ENCODE assay signal across 8 cellular contexts in the genomic region with DNA sequence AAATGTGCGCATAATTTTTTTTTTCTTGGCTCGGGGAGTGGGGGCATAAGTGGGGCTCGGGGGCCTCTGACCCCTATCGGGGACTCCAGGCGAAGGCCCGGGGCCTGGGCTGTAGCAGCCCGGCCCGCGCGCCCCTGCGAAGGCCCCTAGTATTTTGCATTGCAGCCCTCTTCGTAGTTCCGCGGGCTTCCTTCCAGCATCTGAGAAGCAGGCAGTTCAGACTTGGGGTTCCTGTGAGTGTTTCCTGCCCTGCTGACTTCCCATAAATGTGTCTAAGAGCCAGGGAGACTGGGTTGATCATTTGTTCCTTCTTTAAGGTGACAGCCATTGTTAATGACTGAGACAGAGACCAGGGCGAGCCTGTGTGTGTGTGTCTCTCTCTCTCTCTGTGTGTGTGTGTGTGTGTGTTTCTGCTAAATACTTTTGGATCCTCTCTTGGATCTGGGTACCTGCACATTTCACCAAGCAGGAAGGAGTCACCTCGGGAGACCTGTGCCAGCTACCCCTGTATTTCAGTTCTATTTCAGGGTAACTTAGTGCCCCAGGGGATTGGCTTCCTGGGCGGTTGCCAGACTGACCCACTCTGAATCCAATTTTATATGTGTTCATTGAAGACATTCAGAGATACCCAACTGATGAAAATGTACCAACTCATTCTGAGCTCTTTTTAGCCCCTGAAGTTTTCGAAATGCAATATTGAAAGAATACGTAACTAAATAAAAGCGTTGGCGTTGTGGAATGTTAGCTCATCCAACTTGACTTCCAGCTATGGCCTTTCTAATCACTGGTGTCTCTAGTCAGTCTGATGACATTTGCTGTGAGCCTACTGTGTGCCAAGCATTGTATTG. TPM values are rescaled to one million over a fixed set of nuclear protein-coding genes. Genes with fewer than 3 reads are reported as not detected.
DNase-seq lines count a peak whose midpoint lies in the region; ATAC-seq, FAIRE-seq and TF ChIP-seq lines count a peak whose summit lies in the region.

No MANE protein-coding gene starts in this region.

- in situ Hi-C loops in HepG2 (cut with HindIII; ENCODE audit: extremely low pct_ligation_motif_present, low pct_unique_long_range_greater_than_20kb), result no loop called here

- H3K4me2 ChIP-seq in HepG2 (ENCODE audit: low read depth, low read length), result peak overlapping the region; percentile 91

- H3K27ac Mint-ChIP-seq in WTC11, result peak overlapping the region; percentile 90
- H3K27ac Mint-ChIP-seq in dendritic cell treated with granulocyte-macrophage colony-stimulating factor and Interleukin-4, amounts not matched to agents 40 ng/mL and 50 ng/mL, for 4 days, result peak overlapping the region; percentile 87

- peaks cover 44% of the 10 kb centered on the region for H3K9me3 Mint-ChIP-seq in WTC11
- H3K9me3 Mint-ChIP-seq in dendritic cell treated with granulocyte-macrophage colony-stimulating factor and Interleukin-4, amounts not matched to agents 40 ng/mL and 50 ng/mL, for 4 days, result peaks cover 10% of the 10 kb centered on the region

- H3K36me3 Mint-ChIP-seq in WTC11, result peaks cover 15% of the 10 kb centered on the region
- H3K36me3 Mint-ChIP-seq in dendritic cell treated with granulocyte-macrophage colony-stimulating factor and Interleukin-4, amounts not matched to agents 40 ng/mL and 50 ng/mL, for 4 days (ENCODE audit: low read depth), result peaks cover 9% of the 10 kb centered on the region

- H3K79me2 ChIP-seq in HepG2 (ENCODE audit: insufficient read depth, low read length), result peaks cover 9% of the 10 kb centered on the region

- no peaks in the 10 kb centered on the region for H3K36me3 ChIP-seq in HepG2 (replicated peaks in 1 of 2; ENCODE audit: control insufficient read depth in 1 of 2, insufficient read depth in 2 of 2, low read length in 2 of 2)

- H3K4me3 ChIP-seq in HepG2 (replicated peaks in 1 of 3; ENCODE audit: insufficient read depth in 1 of 3, low read depth in 2 of 3, low read length in 3 of 3), result peak overlapping the region; percentile 81 to 90 (median 81)

- peaks cover 4% of the 10 kb centered on the region; the same call in 1 of the 2 replicates for H3K9me3 ChIP-seq in HepG2 (ENCODE audit: low read length)

- H3K4me1 ChIP-seq in HepG2 (ENCODE audit: insufficient read depth, low read length), result peaks cover 55% of the 10 kb centered on the region

- peak overlapping the region; percentile 74 for H3K27ac ChIP-seq in HepG2 (ENCODE audit: extremely low read length, insufficient read depth, low read length)

- no peaks in the 10 kb centered on the region for H3K27me3 ChIP-seq in HepG2 (ENCODE audit: control insufficient read depth in 1 of 2, insufficient read depth in 2 of 2, low read length in 2 of 2)

- TF ChIP-seq RAD21 in HepG2 (CRISPR knock-in tag; IDR thresholded peaks at IDR 0.05), result no peak

- H4K20me1 ChIP-seq in HepG2 (ENCODE audit: insufficient read depth, low read length), result no peaks in the 10 kb centered on the region

- POLR2A ChIA-PET in WTC11 (lab: Charles Lee) (interaction anchor here (0.6 kb wide), 1 partner anchor 1086 kb away, joined by 6 read pairs; no protein-coding TSS in a partner anchor), HepG2 (lab: Yijun Ruan, JAX) (no interaction called here)

- TF ChIP-seq CTCF in WTC11 (IDR thresholded peaks at IDR 0.05), result no peak
- TF ChIP-seq CTCF in HepG2 (CRISPR knock-in tag; IDR thresholded peaks at IDR 0.05), result no peak

- peak; percentile 69 for ATAC-seq in GM21526 (IDR thresholded peaks at IDR 0.05; ENCODE audit: low FRiP score, unreplicated experiment)
- peak; percentile 47 for ATAC-seq in WTC11
- ATAC-seq in HepG2, result peak; percentile 53

- no peaks in the 10 kb centered on the region for H3K27me3 Mint-ChIP-seq in WTC11 (ENCODE audit: low read depth)
- H3K27me3 Mint-ChIP-seq in dendritic cell treated with granulocyte-macrophage colony-stimulating factor and Interleukin-4, amounts not matched to agents 40 ng/mL and 50 ng/mL, for 4 days, result no peaks in the 10 kb centered on the region

- TF ChIP-seq POLR2A in HepG2 (IDR thresholded peaks at IDR 0.05; ENCODE audit: insufficient read depth in 1 of 2, low read depth in 2 of 2, low read length in 2 of 2), result no peak

- BruUV-seq in HepG2 (replicated peaks; lab: Mats Ljungman, UMichigan), result no TSS peak

- no peak overlapping the region for H2AFZ ChIP-seq in HepG2 (ENCODE audit: low read length)

- DNase-seq in GM04504 (ENCODE audit: low read depth), result peak; percentile 36
- DNase-seq in HTR-8/SVneo (ENCODE audit: insufficient read length, low spot score), result no peak
- DNase-seq in WTC11 (ENCODE audit: low spot score), result peak; percentile 42
- DNase-seq in HepG2 (ENCODE audit: low spot score), result peak; percentile 6
- DNase-seq in stimulated activated CD4-positive, alpha-beta T cell treated with anti-CD3 and anti-CD28 coated beads, Interleukin-4, amount 100 ng/mL, for 24 hours, result peak; percentile 18
- DNase-seq in NCI-H345 (lab: John Stamatoyannopoulos, UW), result no peak

- 24% methylated on average over 18 of the region's 21 CpGs for WGBS in HepG2 (ENCODE audit: low lambda C conversion rate)

- peaks cover 35% of the 10 kb centered on the region for H3K4me1 Mint-ChIP-seq in WTC11
- peaks cover 20% of the 10 kb centered on the region for H3K4me1 Mint-ChIP-seq in dendritic cell treated with granulocyte-macrophage colony-stimulating factor and Interleukin-4, amounts not matched to agents 40 ng/mL and 50 ng/mL, for 4 days (ENCODE audit: low read depth)

- CTCF ChIA-PET in WTC11 (lab: Charles Lee), result interaction anchor here (0.8 kb wide), 1 partner anchor 10 kb away, joined by 3 read pairs; no protein-coding TSS in a partner anchor
- CTCF ChIA-PET in HepG2 (lab: Yijun Ruan, JAX; ENCODE audit: low intra/inter-chr PET ratio, low total read pairs), result no interaction called here

- H3K9ac ChIP-seq in HepG2 (ENCODE audit: insufficient read depth, low read depth, low read length), result peak overlapping the region; percentile 91

- intact Hi-C loops in dendritic cell treated with granulocyte-macrophage colony-stimulating factor and Interleukin-4, amounts not matched to agents 40 ng/mL and 50 ng/mL, for 4 days (cut with micrococcal nuclease), result no loop called here
- intact Hi-C loops in HepG2 (cut with micrococcal nuclease; ENCODE audit: unreplicated experiment), result loop anchor here (5.0 kb wide), 1 partner anchor 61 kb away; no protein-coding TSS in a partner anchor

- TF ChIP-seq EP300 in HepG2 (IDR thresholded peaks at IDR 0.05; ENCODE audit: low read depth in 2 of 2, low read length in 2 of 2) (no peak), HepG2 (CRISPR knock-in tag; IDR thresholded peaks at IDR 0.05; ENCODE audit: borderline replicate concordance) (no peak)

- peak overlapping the region; percentile 85 for H3K4me3 Mint-ChIP-seq in WTC11
- H3K4me3 Mint-ChIP-seq in dendritic cell treated with granulocyte-macrophage colony-stimulating factor and Interleukin-4, amounts not matched to agents 40 ng/mL and 50 ng/mL, for 4 days, result peak overlapping the region; percentile 79

- peak; percentile 33 for FAIRE-seq in HTR-8/SVneo (lab: Jason Lieb, UNC)
- no peak for FAIRE-seq in HepG2 (lab: Jason Lieb, UNC)

TF ChIP-seq in HepG2, 621 proteins besides CTCF, POLR2A, EP300 and RAD21 (continues in another document):
- no peak for TF ChIP-seq ZNF879 (CRISPR knock-in tag; IDR thresholded peaks at IDR 0.05)
- no peak for TF ChIP-seq FOSL1 (CRISPR knock-in tag; IDR thresholded peaks at IDR 0.05; ENCODE audit: borderline replicate concordance)
- no peak for TF ChIP-seq ZNF547 (CRISPR knock-in tag; IDR thresholded peaks at IDR 0.05)
- TF ChIP-seq ZNF784 (CRISPR knock-in tag; IDR thresholded peaks at IDR 0.05; ENCODE audit: borderline replicate concordance), result no peak
- TF ChIP-seq, protein P1, sequence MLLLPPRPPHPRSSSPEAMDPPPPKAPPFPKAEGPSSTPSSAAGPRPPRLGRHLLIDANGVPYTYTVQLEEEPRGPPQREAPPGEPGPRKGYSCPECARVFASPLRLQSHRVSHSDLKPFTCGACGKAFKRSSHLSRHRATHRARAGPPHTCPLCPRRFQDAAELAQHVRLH (CRISPR knock-in tag; IDR thresholded peaks at IDR 0.05; ENCODE audit: borderline replicate concordance, low read depth), result no peak

RNA-seq across cellular contexts. Expression of gene MSRB2, which starts 0.8 kb away (rescaled TPM):
- 9.6 to 15.0 TPM (median 14.1 TPM) in 3 replicates for total RNA-seq in WTC11 (2021)
- 5.2 and 8.3 TPM in 2 replicates for total RNA-seq in HepG2 (2016; rRNA removed; fragmentation: Illumina TruSeq; extraction: Trizol)
- 2.9 and 3.6 TPM in 2 replicates for total RNA-seq in HepG2 (2016; cell fraction: cytosol; rRNA removed; fragmentation: Illumina TruSeq; extraction: Trizol; ENCODE audit: low read depth)
- total RNA-seq in HepG2 (2016; cell fraction: insoluble cytoplasmic fraction; rRNA removed; fragmentation: Illumina TruSeq; extraction: Trizol), result 6.5 and 7.4 TPM in 2 replicates
- 5.4 and 7.8 TPM in 2 replicates for total RNA-seq in HepG2 (2016; cell fraction: membrane; rRNA removed; fragmentation: Illumina TruSeq; extraction: Trizol)
- 3.2 and 6.3 TPM in 2 replicates for total RNA-seq in HepG2 (2016; cell fraction: nucleus; rRNA removed; fragmentation: Illumina TruSeq; extraction: Trizol)
- 22.1 and 23.3 TPM in 2 replicates for polyA plus RNA-seq in HepG2 (2011; rRNA removed)
- polyA plus RNA-seq in HepG2 (2011; cell fraction: cytosol; rRNA removed), result 13.6 and 15.3 TPM in 2 replicates
- 7.6 and 10.5 TPM in 2 replicates for polyA plus RNA-seq in HepG2 (2011; cell fraction: nucleus; rRNA removed)
- 11.5 and 14.6 TPM in 2 replicates for polyA plus RNA-seq in HepG2 (2012)
- polyA plus RNA-seq in HepG2 (2016; cell fraction: cytosol; fragmentation: Illumina TruSeq; extraction: Trizol; ENCODE audit: low read depth), result 6.2 and 9.1 TPM in 2 replicates
- polyA plus RNA-seq in HepG2 (2016; cell fraction: insoluble cytoplasmic fraction; fragmentation: Illumina TruSeq; extraction: Trizol; ENCODE audit: low read depth), result 7.0 and 7.6 TPM in 2 replicates
- polyA plus RNA-seq in HepG2 (2016; cell fraction: membrane; fragmentation: Illumina TruSeq; extraction: Trizol; ENCODE audit: low read depth), result 7.7 and 12.3 TPM in 2 replicates
- polyA plus RNA-seq in HepG2 (2016; cell fraction: nucleus; fragmentation: Illumina TruSeq; extraction: Trizol; ENCODE audit: insufficient read depth, low read depth), result 11.1 and 15.3 TPM in 2 replicates
- 9.2 and 16.2 TPM in 2 replicates for polyA minus RNA-seq in HepG2 (2011; rRNA and poly(A)+ RNA removed; ENCODE audit: low replicate concordance)
- 2.2 and 6.8 TPM in 2 replicates for polyA minus RNA-seq in HepG2 (2011; cell fraction: cytosol; rRNA and poly(A)+ RNA removed)
- 0.90 and 3.7 TPM in 2 replicates for polyA minus RNA-seq in HepG2 (2011; cell fraction: nucleus; rRNA and poly(A)+ RNA removed)

Comparison
In these comparisons a context has a peak if more than half of its experiments do, and no peak if none do; other contexts are left out.
1. DNase-seq: peak in GM04504 (single experiment), WTC11 (single experiment), HepG2 (single experiment) and stimulated activated CD4-positive, alpha-beta T cell treated with anti-CD3 and anti-CD28 coated beads, Interleukin-4, amount 100 ng/mL, for 24 hours (single experiment); none in HTR-8/SVneo (single experiment) and NCI-H345 (single experiment).
2. Peak in every context shown above with its lines, with median percentiles within 50 percentile points of each other: ATAC-seq.